8 cellular contexts compared by ENCODE assay signal in genomic region chr10:49606981-49607535, GRCh38. TPM values are rescaled to one million over a fixed set of nuclear protein-coding genes. Genes with fewer than 3 reads are reported as not detected.
DNase-seq lines count a peak whose midpoint lies in the region; ATAC-seq and TF ChIP-seq lines count a peak whose summit lies in the region.

No MANE protein-coding gene starts in this region.

- no peak overlapping the region for H3K4me2 ChIP-seq in fibroblast of lung (ENCODE audit: extremely low read depth, insufficient read depth, low read length)

- H3K27ac ChIP-seq in fibroblast of lung (ENCODE audit: insufficient read depth, low read length) = no peak overlapping the region
- no peak overlapping the region for H3K27ac ChIP-seq in tibial artery

- DNase-seq in CD1c-positive myeloid dendritic cell (ENCODE audit: extremely low spot score) (peak; percentile 77), NAMALWA (ENCODE audit: low spot score) (peak; percentile 55), activated T-cell treated with anti-CD3 and anti-CD28 coated beads for 1 hour (ENCODE audit: low read depth) (peak; percentile 43), fibroblast of lung (ENCODE audit: low read depth in 2 of 2) (peak; percentile 48 to 63), omental fat pad (ENCODE audit: low spot score) (peak; percentile 28), tibial artery (peak; percentile 54 to 68), NCI-H1105 treated with DMSO at 0.1 percent for 48 hours (lab: John Stamatoyannopoulos, UW) (no peak)

- H3K4me3 ChIP-seq in fibroblast of lung (replicated peaks in 1 of 4; ENCODE audit: control extremely low read depth in 1 of 4, insufficient read depth in 1 of 4, low read depth in 3 of 4, low read length in 4 of 4) = no peak overlapping the region
- no peak overlapping the region for H3K4me3 ChIP-seq in tibial artery

- H3K9me3 ChIP-seq in fibroblast of lung (ENCODE audit: control insufficient read depth, insufficient read depth, low read depth, low read length) (no peaks in the 10 kb centered on the region), tibial artery (no peaks in the 10 kb centered on the region)

- ATAC-seq in GM21717 (IDR thresholded peaks at IDR 0.05; ENCODE audit: unreplicated experiment) = peak; percentile 52
- ATAC-seq in omental fat pad (ENCODE audit: low FRiP score) = peak; percentile 60

- H3K4me1 ChIP-seq in fibroblast of lung (ENCODE audit: control insufficient read depth, extremely low read depth, insufficient read depth, low read length) = no peaks in the 10 kb centered on the region
- peaks cover 0 to 32% (median 30%) of the 10 kb centered on the region in 4 donors for H3K4me1 ChIP-seq in tibial artery

- H3K9ac ChIP-seq in fibroblast of lung (ENCODE audit: insufficient read depth, low read length) = no peak overlapping the region

- no peaks in the 10 kb centered on the region for H3K79me2 ChIP-seq in fibroblast of lung (ENCODE audit: control insufficient read depth, insufficient read depth, low read length)

- H4K20me1 ChIP-seq in fibroblast of lung (ENCODE audit: control insufficient read depth, extremely low read depth, insufficient read depth, low read length) = no peaks in the 10 kb centered on the region

- no peak for TF ChIP-seq CTCF in fibroblast of lung (conservative IDR thresholded peaks at IDR 0.05 in 1 of 2, IDR thresholded peaks at IDR 0.05 in 1 of 2; ENCODE audit: low read depth in 1 of 2, low read length in 2 of 2)
- no peak for TF ChIP-seq CTCF in omental fat pad (IDR thresholded peaks at IDR 0.05)
- no peak for TF ChIP-seq CTCF in tibial artery (IDR thresholded peaks at IDR 0.05)

- H3K27me3 ChIP-seq in fibroblast of lung (ENCODE audit: control insufficient read depth, insufficient read depth, low read length) (peaks cover 38% of the 10 kb centered on the region), tibial artery (peaks cover 0 to 80% of the 10 kb centered on the region in 2 donors)

- intact Hi-C loops in tibial artery (cut with DNase I; ENCODE audit: low total_unique reads) = no loop called here

- H3K36me3 ChIP-seq in fibroblast of lung (ENCODE audit: control insufficient read depth, insufficient read depth, low read length) = no peaks in the 10 kb centered on the region
- H3K36me3 ChIP-seq in tibial artery = no peaks in the 10 kb centered on the region

- no peak overlapping the region for H2AFZ ChIP-seq in fibroblast of lung (ENCODE audit: low read length)

RNA-seq across cellular contexts. Expression of gene SLC18A3, which starts 3.1 kb away (rescaled TPM):
- total RNA-seq in fibroblast of lung = not detected in 2 replicates
- polyA plus RNA-seq in fibroblast of lung = not detected in 2 replicates
- not detected in 2 replicates for polyA plus RNA-seq in fibroblast of lung (2012)
- polyA minus RNA-seq in fibroblast of lung (ENCODE audit: low replicate concordance) = not detected in 2 replicates
- total RNA-seq in omental fat pad = not detected

RNA-seq across cellular contexts. Expression of gene CHAT, which starts 6.8 kb away (rescaled TPM):
- total RNA-seq in fibroblast of lung = not detected in 2 replicates
- not detected in 2 replicates for polyA plus RNA-seq in fibroblast of lung
- not detected in 2 replicates for polyA plus RNA-seq in fibroblast of lung (2012)
- polyA minus RNA-seq in fibroblast of lung (ENCODE audit: low replicate concordance) = not detected in 2 replicates
- total RNA-seq in omental fat pad = not detected
